Comparison of ENCODE assay signal across 26 cellular contexts in the genomic region with DNA sequence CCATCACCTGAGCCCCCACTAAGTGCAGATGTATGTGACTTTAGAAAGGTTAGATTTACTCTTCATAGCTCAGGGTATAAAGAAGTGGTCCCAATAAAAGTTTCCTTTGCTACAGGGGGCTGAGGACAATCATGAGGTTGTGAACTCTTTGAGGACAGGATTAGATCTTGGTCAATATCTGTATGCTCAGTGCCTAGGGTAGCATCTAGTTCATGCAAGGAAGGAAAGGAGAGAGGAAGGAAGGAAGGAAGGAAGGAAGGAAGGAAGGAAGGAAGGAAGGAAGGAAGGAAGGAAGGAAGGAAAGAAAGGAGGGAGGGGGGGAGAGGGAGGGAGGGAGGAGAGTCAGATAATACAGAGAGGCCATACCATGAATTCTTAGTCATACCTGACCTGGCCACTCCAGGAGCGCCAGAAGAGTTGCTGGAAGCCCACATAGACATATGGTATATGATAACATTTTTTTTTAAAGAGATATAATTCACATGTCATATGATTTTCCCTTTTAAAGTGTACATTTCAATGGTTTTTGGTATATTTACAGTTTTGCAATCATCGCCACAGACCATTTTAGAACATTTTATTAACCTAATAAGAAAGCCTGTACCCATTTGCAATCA. TPM values are rescaled to one million over a fixed set of nuclear protein-coding genes. Genes with fewer than 3 reads are reported as not detected.
DNase-seq lines count a peak whose midpoint lies in the region; ATAC-seq, FAIRE-seq and TF ChIP-seq lines count a peak whose summit lies in the region.
"Had no signal": no experiment of that assay in that cellular context is flagged by ENCODE, and none has a peak within 500 bp of the region (broad histone marks: within the 10 kb centered on the region; RNA-seq: fewer than 3 reads in every experiment).

No MANE protein-coding gene starts in this region.

- no peak for TF ChIP-seq CTCF in HepG2 (CRISPR knock-in tag; IDR thresholded peaks at IDR 0.05)
- no peak for TF ChIP-seq CTCF in right lobe of liver (IDR thresholded peaks at IDR 0.05)
- TF ChIP-seq CTCF in WERI-Rb-1 (IDR thresholded peaks at IDR 0.05; ENCODE audit: low read depth, low read length) = no peak
- no peak for TF ChIP-seq CTCF in breast epithelium (IDR thresholded peaks at IDR 0.05)

- H3K36me3 ChIP-seq in HepG2 (replicated peaks in 1 of 2; ENCODE audit: control insufficient read depth in 1 of 2, insufficient read depth in 2 of 2, low read length in 2 of 2) = no peaks in the 10 kb centered on the region
- H3K36me3 ChIP-seq in right lobe of liver = no peaks in the 10 kb centered on the region
- no peaks in the 10 kb centered on the region for H3K36me3 ChIP-seq in WERI-Rb-1
- H3K36me3 ChIP-seq in breast epithelium = no peaks in the 10 kb centered on the region
- H3K36me3 ChIP-seq: BE2C, Peyer's patch had no signal

- CTCF ChIA-PET in HepG2 (lab: Yijun Ruan, JAX; ENCODE audit: low intra/inter-chr PET ratio, low total read pairs) = interaction anchor here (8.4 kb wide), 1 partner anchor 35 kb away, joined by 226 read pairs; no protein-coding TSS in a partner anchor

- H3K79me2 ChIP-seq in HepG2 (ENCODE audit: insufficient read depth, low read length) = no peaks in the 10 kb centered on the region

- no peak for FAIRE-seq in HepG2 (lab: Jason Lieb, UNC)
- FAIRE-seq: GM19239 had no signal

- TF ChIP-seq POLR2A in HepG2 (IDR thresholded peaks at IDR 0.05; ENCODE audit: insufficient read depth in 1 of 2, low read depth in 2 of 2, low read length in 2 of 2) (no peak), right lobe of liver (IDR thresholded peaks at IDR 0.05) (no peak), breast epithelium (IDR thresholded peaks at IDR 0.05) (no peak)

- in situ Hi-C loops in HepG2 (cut with HindIII; ENCODE audit: extremely low pct_ligation_motif_present, low pct_unique_long_range_greater_than_20kb) = no loop called here

- 36% methylated on average over 2 of the region's 2 CpGs for WGBS in HepG2 (ENCODE audit: low lambda C conversion rate)
- WGBS in right lobe of liver (ENCODE audit: insufficient coverage, low coverage, low lambda C conversion rate, missing lambda C conversion rate) = 100% methylated on average over 2 of the region's 2 CpGs

- H2AFZ ChIP-seq in HepG2 (ENCODE audit: low read length) = no peak overlapping the region

- H3K27me3 ChIP-seq in HepG2 (ENCODE audit: control insufficient read depth in 1 of 2, insufficient read depth in 2 of 2, low read length in 2 of 2) (peaks cover 1 to 14% of the 10 kb centered on the region in 2 experiments; a peak in 3 of 5 replicates), right lobe of liver (no peaks in the 10 kb centered on the region), WERI-Rb-1 (ENCODE audit: insufficient read depth, low read depth, severe bottlenecking) (no peaks in the 10 kb centered on the region), breast epithelium (no peaks in the 10 kb centered on the region)
- H3K27me3 ChIP-seq: BE2C, Peyer's patch had no signal

- no peak for TF ChIP-seq RAD21 in HepG2 (CRISPR knock-in tag; IDR thresholded peaks at IDR 0.05)

- H4K20me1 ChIP-seq in HepG2 (ENCODE audit: insufficient read depth, low read length) = no peaks in the 10 kb centered on the region

- H3K27ac ChIP-seq in HepG2 (ENCODE audit: extremely low read length, insufficient read depth, low read length) (no peak overlapping the region), right lobe of liver (no peak overlapping the region), WERI-Rb-1 (0 out of 2 replicates have a peak overlapping the region, but pooled peaks have one; percentile 2), breast epithelium (no peak overlapping the region)
- H3K27ac ChIP-seq: 22Rv1, Peyer's patch had no signal

- DNase-seq in HepG2 (ENCODE audit: low spot score) (no peak), right lobe of liver (no peak), WERI-Rb-1 (no peak), islet precursor cell (peak; percentile 36), cardiac septum (ENCODE audit: low spot score) (no peak), breast epithelium (ENCODE audit: low spot score in 2 of 2) (no peak), DMS153 treated with DMSO at 0.1 percent for 48 hours (lab: John Stamatoyannopoulos, UW; ENCODE audit: unreplicated experiment) (no peak)
- DNase-seq: ACHN; BE2C; Calu3; CD8-positive, alpha-beta memory T cell; DND-41; H7; NCI-H1048; NCI-H1417 treated with DMSO at 0.1 percent for 48 hours; NCI-H1694 treated with DMSO at 0.1 percent for 48 hours; NCI-H2081; NCI-H2227 treated with DMSO at 0.1 percent for 48 hours; NCI-H526 treated with DMSO at 0.1 percent for 48 hours; Peyer's patch; SIG-M5; SK-N-SH had no signal

- intact Hi-C loops in HepG2 (cut with micrococcal nuclease; ENCODE audit: unreplicated experiment) (no loop called here), right lobe of liver (cut with DNase I) (loop anchor here in 1 of 2 donors (5.0 kb wide), 1 partner anchor 34 kb away; no protein-coding TSS in a partner anchor), cardiac septum (cut with DNase I) (no loop called here), breast epithelium (cut with DNase I; ENCODE audit: low total_unique reads) (no loop called here)

- TF ChIP-seq EP300 in HepG2 (IDR thresholded peaks at IDR 0.05; ENCODE audit: low read depth in 2 of 2, low read length in 2 of 2) (no peak), HepG2 (CRISPR knock-in tag; IDR thresholded peaks at IDR 0.05; ENCODE audit: borderline replicate concordance) (no peak)

- no peak for ATAC-seq in HepG2
- no peak for ATAC-seq in right lobe of liver
- ATAC-seq in GM21619 (IDR thresholded peaks at IDR 0.05; ENCODE audit: unreplicated experiment) = no peak

- POLR2A ChIA-PET in HepG2 (lab: Yijun Ruan, JAX) = no interaction called here

- no peak overlapping the region for H3K4me2 ChIP-seq in HepG2 (ENCODE audit: low read depth, low read length)
- H3K4me2 ChIP-seq: SK-N-SH had no signal

- no peak overlapping the region for H3K9ac ChIP-seq in HepG2 (ENCODE audit: insufficient read depth, low read depth, low read length)
- H3K9ac ChIP-seq: SK-N-SH had no signal

- H3K9me3 ChIP-seq in HepG2 (ENCODE audit: low read length) (no peaks in the 10 kb centered on the region), right lobe of liver (no peaks in the 10 kb centered on the region), WERI-Rb-1 (ENCODE audit: severe bottlenecking) (no peaks in the 10 kb centered on the region), breast epithelium (no peaks in the 10 kb centered on the region)
- H3K9me3 ChIP-seq: BE2C, Peyer's patch, SK-N-SH had no signal

- no peak overlapping the region for H3K4me3 ChIP-seq in HepG2 (replicated peaks in 1 of 3; ENCODE audit: insufficient read depth in 1 of 3, low read depth in 2 of 3, low read length in 3 of 3)
- no peak overlapping the region for H3K4me3 ChIP-seq in right lobe of liver
- no peak overlapping the region for H3K4me3 ChIP-seq in WERI-Rb-1 (ENCODE audit: low read depth, low read length)
- H3K4me3 ChIP-seq in breast epithelium = no peak overlapping the region
- H3K4me3 ChIP-seq: Peyer's patch had no signal

- BruUV-seq in HepG2 (replicated peaks; lab: Mats Ljungman, UMichigan) = no TSS peak

- peaks cover 17% of the 10 kb centered on the region for H3K4me1 ChIP-seq in HepG2 (ENCODE audit: insufficient read depth, low read length)
- H3K4me1 ChIP-seq in right lobe of liver = peaks cover 0 to 11% (median 4%) of the 10 kb centered on the region in 4 donors
- peaks cover 0 to 16% of the 10 kb centered on the region in 2 donors for H3K4me1 ChIP-seq in breast epithelium

RNA-seq across cellular contexts. Expression of gene CSRP1, which starts 9.7 kb away (rescaled TPM):
- total RNA-seq in HepG2 (2016; rRNA removed; fragmentation: Illumina TruSeq; extraction: Trizol) = 68.9 and 70.8 TPM in 2 replicates
- 12.3 and 12.8 TPM in 2 replicates for total RNA-seq in HepG2 (2016; cell fraction: cytosol; rRNA removed; fragmentation: Illumina TruSeq; extraction: Trizol; ENCODE audit: low read depth)
- 66.1 and 69.5 TPM in 2 replicates for total RNA-seq in HepG2 (2016; cell fraction: insoluble cytoplasmic fraction; rRNA removed; fragmentation: Illumina TruSeq; extraction: Trizol)
- total RNA-seq in HepG2 (2016; cell fraction: membrane; rRNA removed; fragmentation: Illumina TruSeq; extraction: Trizol) = 28.9 and 33.8 TPM in 2 replicates
- total RNA-seq in HepG2 (2016; cell fraction: nucleus; rRNA removed; fragmentation: Illumina TruSeq; extraction: Trizol) = 35.6 and 44.2 TPM in 2 replicates
- 14.5 and 17.7 TPM in 2 replicates for polyA plus RNA-seq in HepG2 (2011; rRNA removed)
- polyA plus RNA-seq in HepG2 (2011; cell fraction: cytosol; rRNA removed) = 15.2 and 17.2 TPM in 2 replicates
- 10.9 and 14.9 TPM in 2 replicates for polyA plus RNA-seq in HepG2 (2011; cell fraction: nucleus; rRNA removed)
- 9.9 and 18.8 TPM in 2 replicates for polyA plus RNA-seq in HepG2 (2012)
- polyA plus RNA-seq in HepG2 (2016; cell fraction: cytosol; fragmentation: Illumina TruSeq; extraction: Trizol; ENCODE audit: low read depth) = 15.3 and 18.6 TPM in 2 replicates
- 83.1 and 92.4 TPM in 2 replicates for polyA plus RNA-seq in HepG2 (2016; cell fraction: insoluble cytoplasmic fraction; fragmentation: Illumina TruSeq; extraction: Trizol; ENCODE audit: low read depth)
- polyA plus RNA-seq in HepG2 (2016; cell fraction: membrane; fragmentation: Illumina TruSeq; extraction: Trizol; ENCODE audit: low read depth) = 29.6 and 30.8 TPM in 2 replicates
- 54.3 and 54.9 TPM in 2 replicates for polyA plus RNA-seq in HepG2 (2016; cell fraction: nucleus; fragmentation: Illumina TruSeq; extraction: Trizol; ENCODE audit: insufficient read depth, low read depth)
- 22.9 and 266 TPM in 2 replicates for polyA minus RNA-seq in HepG2 (2011; rRNA and poly(A)+ RNA removed; ENCODE audit: low replicate concordance)
- polyA minus RNA-seq in HepG2 (2011; cell fraction: cytosol; rRNA and poly(A)+ RNA removed) = 8.4 and 9.1 TPM in 2 replicates
- 9.1 and 11.7 TPM in 2 replicates for polyA minus RNA-seq in HepG2 (2011; cell fraction: nucleus; rRNA and poly(A)+ RNA removed)
- total RNA-seq in right lobe of liver = 100 to 1,000 TPM in 2 of 6 experiments, 10 to 100 TPM in 4; 54.9 to 158 (median 87.0) TPM
- total RNA-seq in cardiac septum = 71.7 TPM
- 1,000 to 10,000 TPM in 1 of 3 donors, 100 to 1,000 TPM in 2; 186 to 1,491 (median 767) TPM for total RNA-seq in breast epithelium

RNA-seq across cellular contexts. Expression of gene NAV1, which starts 22.3 kb away (rescaled TPM):
- total RNA-seq in HepG2 (2016; rRNA removed; fragmentation: Illumina TruSeq; extraction: Trizol) (0.01 TPM in 1 of 2 replicates, not detected in the other), right lobe of liver (1 to 10 TPM; 2.1 to 7.4 (median 3.7) TPM), cardiac septum (86.6 TPM), breast epithelium (10 to 100 TPM; 11.3 to 31.5 (median 22.7) TPM)
- total RNA-seq in HepG2 (2016; cell fraction: cytosol; rRNA removed; fragmentation: Illumina TruSeq; extraction: Trizol; ENCODE audit: low read depth) = not detected in 2 replicates
- 0.02 TPM in 1 of 2 replicates, not detected in the other for total RNA-seq in HepG2 (2016; cell fraction: insoluble cytoplasmic fraction; rRNA removed; fragmentation: Illumina TruSeq; extraction: Trizol)
- total RNA-seq in HepG2 (2016; cell fraction: membrane; rRNA removed; fragmentation: Illumina TruSeq; extraction: Trizol) = under 0.01 TPM in 1 of 2 replicates, not detected in the other
- not detected in 2 replicates for total RNA-seq in HepG2 (2016; cell fraction: nucleus; rRNA removed; fragmentation: Illumina TruSeq; extraction: Trizol)
- 0.04 TPM in 1 of 2 replicates, not detected in the other for polyA plus RNA-seq in HepG2 (2011; rRNA removed)
- not detected in 2 replicates for polyA plus RNA-seq in HepG2 (2011; cell fraction: cytosol; rRNA removed)
- polyA plus RNA-seq in HepG2 (2011; cell fraction: nucleus; rRNA removed) = 0.03 TPM in 1 of 2 replicates, not detected in the other
- polyA plus RNA-seq in HepG2 (2012) = 0.01 TPM in 2 replicates
- not detected in 2 replicates for polyA plus RNA-seq in HepG2 (2016; cell fraction: cytosol; fragmentation: Illumina TruSeq; extraction: Trizol; ENCODE audit: low read depth)
- polyA plus RNA-seq in HepG2 (2016; cell fraction: insoluble cytoplasmic fraction; fragmentation: Illumina TruSeq; extraction: Trizol; ENCODE audit: low read depth) = not detected in 2 replicates
- not detected in 2 replicates for polyA plus RNA-seq in HepG2 (2016; cell fraction: membrane; fragmentation: Illumina TruSeq; extraction: Trizol; ENCODE audit: low read depth)
- polyA plus RNA-seq in HepG2 (2016; cell fraction: nucleus; fragmentation: Illumina TruSeq; extraction: Trizol; ENCODE audit: insufficient read depth, low read depth) = not detected in 2 replicates
- polyA minus RNA-seq in HepG2 (2011; rRNA and poly(A)+ RNA removed; ENCODE audit: low replicate concordance) = 0.04 and 0.75 TPM in 2 replicates
- not detected in 2 replicates for polyA minus RNA-seq in HepG2 (2011; cell fraction: cytosol; rRNA and poly(A)+ RNA removed)
- not detected in 2 replicates for polyA minus RNA-seq in HepG2 (2011; cell fraction: nucleus; rRNA and poly(A)+ RNA removed)

RNA-seq across cellular contexts. Expression of gene PHLDA3, which starts 47.6 kb away (rescaled TPM):
- total RNA-seq in HepG2 (2016; rRNA removed; fragmentation: Illumina TruSeq; extraction: Trizol) (29.1 and 33.6 TPM in 2 replicates), right lobe of liver (10 to 100 TPM in 1 of 6 experiments, 1 to 10 TPM in 5; 1.0 to 10.9 (median 2.7) TPM), cardiac septum (44.6 TPM), breast epithelium (100 to 1,000 TPM in 1 of 3 donors, 10 to 100 TPM in 2; 65.7 to 116 (median 92.7) TPM)
- 13.4 and 13.7 TPM in 2 replicates for total RNA-seq in HepG2 (2016; cell fraction: cytosol; rRNA removed; fragmentation: Illumina TruSeq; extraction: Trizol; ENCODE audit: low read depth)
- 29.0 and 34.8 TPM in 2 replicates for total RNA-seq in HepG2 (2016; cell fraction: insoluble cytoplasmic fraction; rRNA removed; fragmentation: Illumina TruSeq; extraction: Trizol)
- total RNA-seq in HepG2 (2016; cell fraction: membrane; rRNA removed; fragmentation: Illumina TruSeq; extraction: Trizol) = 27.3 and 32.8 TPM in 2 replicates
- total RNA-seq in HepG2 (2016; cell fraction: nucleus; rRNA removed; fragmentation: Illumina TruSeq; extraction: Trizol) = 15.5 and 17.9 TPM in 2 replicates
- polyA plus RNA-seq in HepG2 (2011; rRNA removed) = 16.7 and 25.1 TPM in 2 replicates
- polyA plus RNA-seq in HepG2 (2011; cell fraction: cytosol; rRNA removed) = 18.1 and 31.9 TPM in 2 replicates
- polyA plus RNA-seq in HepG2 (2011; cell fraction: nucleus; rRNA removed) = 18.6 and 19.4 TPM in 2 replicates
- 6.9 and 12.1 TPM in 2 replicates for polyA plus RNA-seq in HepG2 (2012)
- polyA plus RNA-seq in HepG2 (2016; cell fraction: cytosol; fragmentation: Illumina TruSeq; extraction: Trizol; ENCODE audit: low read depth) = 23.0 and 26.1 TPM in 2 replicates
- 47.7 and 53.8 TPM in 2 replicates for polyA plus RNA-seq in HepG2 (2016; cell fraction: insoluble cytoplasmic fraction; fragmentation: Illumina TruSeq; extraction: Trizol; ENCODE audit: low read depth)
- polyA plus RNA-seq in HepG2 (2016; cell fraction: membrane; fragmentation: Illumina TruSeq; extraction: Trizol; ENCODE audit: low read depth) = 39.2 and 43.9 TPM in 2 replicates
- 43.9 and 44.6 TPM in 2 replicates for polyA plus RNA-seq in HepG2 (2016; cell fraction: nucleus; fragmentation: Illumina TruSeq; extraction: Trizol; ENCODE audit: insufficient read depth, low read depth)
- 16.2 and 21.4 TPM in 2 replicates for polyA minus RNA-seq in HepG2 (2011; rRNA and poly(A)+ RNA removed; ENCODE audit: low replicate concordance)
- polyA minus RNA-seq in HepG2 (2011; cell fraction: cytosol; rRNA and poly(A)+ RNA removed) = 11.5 and 15.4 TPM in 2 replicates
- polyA minus RNA-seq in HepG2 (2011; cell fraction: nucleus; rRNA and poly(A)+ RNA removed) = 13.6 and 15.2 TPM in 2 replicates
- polyA plus RNA-seq: CD14-positive monocyte had no signal
